Comparison of ENCODE assay signal across 7 cellular contexts in genomic region chr14:63435838-63436237, GRCh38.
DNase-seq lines count a peak whose midpoint lies in the region; ATAC-seq and TF ChIP-seq lines count a peak whose summit lies in the region.

No MANE protein-coding gene starts in this region.

- H3K9me3 ChIP-seq in thoracic aorta = no peaks in the 10 kb centered on the region

- H3K27me3 Mint-ChIP-seq in activated T-cell treated with anti-CD3 and anti-CD28 coated beads, Interleukin-2, amount 50 U/mL, for 4 hours (ENCODE audit: low read depth) = no peaks in the 10 kb centered on the region

- H3K27me3 ChIP-seq in thoracic aorta (replicated peaks; ENCODE audit: insufficient read depth) = no peaks in the 10 kb centered on the region

- peaks cover 29 to 54% of the 10 kb centered on the region in 2 donors for H3K4me1 ChIP-seq in thoracic aorta (ENCODE audit: control insufficient read depth in 1 of 2, low read depth in 2 of 2)

- H3K36me3 Mint-ChIP-seq in activated T-cell treated with anti-CD3 and anti-CD28 coated beads, Interleukin-2, amount 50 U/mL, for 4 hours (ENCODE audit: insufficient read depth) = peaks cover 6% of the 10 kb centered on the region

- DNase-seq in LHCN-M2 (ENCODE audit: low read depth) = peak; percentile 48
- peak; percentile 80 for DNase-seq in coronary artery (ENCODE audit: low spot score)
- DNase-seq in medulla oblongata (ENCODE audit: extremely low spot score) = peak; percentile 70
- DNase-seq in thoracic aorta (ENCODE audit: low spot score) = peak; percentile 66
- DNase-seq in T1000 (lab: John Stamatoyannopoulos, UW) = no peak
- no peak for DNase-seq in activated T-cell treated with anti-CD3 and anti-CD28 coated beads, Interleukin-2, amount 50 U/mL, for 4 hours

- H3K4me3 Mint-ChIP-seq in activated T-cell treated with anti-CD3 and anti-CD28 coated beads, Interleukin-2, amount 50 U/mL, for 4 hours = no peak overlapping the region

- TF ChIP-seq CTCF in coronary artery (IDR thresholded peaks at IDR 0.05) (no peak), thoracic aorta (IDR thresholded peaks at IDR 0.05) (no peak)

- peak; percentile 85 for ATAC-seq in thoracic aorta (ENCODE audit: insufficient number of reproducible peaks, low FRiP score, low read depth)
- ATAC-seq in HG02885 (IDR thresholded peaks at IDR 0.05; ENCODE audit: poor library complexity, unreplicated experiment) = no peak
- no peak for ATAC-seq in activated T-cell treated with anti-CD3 and anti-CD28 coated beads, Interleukin-2, amount 50 U/mL, for 4 hours

- H3K4me3 ChIP-seq in coronary artery = peak overlapping the region; percentile 34
- H3K4me3 ChIP-seq in thoracic aorta = peak overlapping the region; percentile 33

- H3K27ac ChIP-seq in coronary artery (peak overlapping the region; percentile 75 to 81), thoracic aorta (peak overlapping the region; percentile 62 to 68)

- H3K36me3 ChIP-seq in thoracic aorta = no peaks in the 10 kb centered on the region

- no peaks in the 10 kb centered on the region for H3K9me3 Mint-ChIP-seq in activated T-cell treated with anti-CD3 and anti-CD28 coated beads, Interleukin-2, amount 50 U/mL, for 4 hours

- peaks cover 66% of the 10 kb centered on the region for H3K4me1 Mint-ChIP-seq in activated T-cell treated with anti-CD3 and anti-CD28 coated beads, Interleukin-2, amount 50 U/mL, for 4 hours (ENCODE audit: low read depth)

Comparison
In these comparisons a context has a peak if more than half of its experiments do, and no peak if none do; other contexts are left out.
1. DNase-seq: peak in LHCN-M2 (single experiment), coronary artery (single experiment), medulla oblongata (single experiment) and thoracic aorta (single experiment); none in T1000 (single experiment) and activated T-cell treated with anti-CD3 and anti-CD28 coated beads, Interleukin-2, amount 50 U/mL, for 4 hours (single experiment).